ENCODE assay signal across 8 cellular contexts in the genomic region with DNA sequence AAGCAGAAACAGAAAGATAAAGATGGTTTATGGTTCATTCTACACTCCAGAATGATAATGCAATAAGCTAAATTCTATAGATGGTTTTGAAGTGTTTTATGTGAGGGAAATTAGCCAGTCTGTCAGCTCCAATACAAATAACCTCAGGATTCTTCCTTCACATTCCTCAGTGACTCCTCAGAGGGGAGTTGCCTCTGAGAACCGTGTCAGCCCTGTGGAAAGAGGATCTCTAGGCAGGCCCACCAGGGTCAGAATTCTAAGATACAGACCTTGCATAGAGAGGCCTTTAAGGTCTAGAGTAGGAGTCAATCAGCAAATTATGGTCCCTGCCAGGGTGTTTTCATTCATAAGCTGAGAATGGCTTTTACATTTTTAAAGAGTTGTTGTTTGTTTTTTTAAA. TPM values are rescaled to one million over a fixed set of nuclear protein-coding genes. Genes with fewer than 3 reads are reported as not detected.
DNase-seq lines count a peak whose midpoint lies in the region; ATAC-seq, FAIRE-seq and TF ChIP-seq lines count a peak whose summit lies in the region.

No MANE protein-coding gene starts in this region.

- TF ChIP-seq CTCF in dorsolateral prefrontal cortex (IDR thresholded peaks at IDR 0.05 in 54 of 56, conservative IDR thresholded peaks at IDR 0.05 in 2 of 56; ENCODE audit: low read depth in 1 of 56, partially characterized antibody in 56 of 56): no peak

- no peaks in the 10 kb centered on the region for H3K27me3 ChIP-seq in dorsolateral prefrontal cortex
- no peaks in the 10 kb centered on the region for H3K27me3 ChIP-seq in muscle layer of duodenum (ENCODE audit: low read depth, low read length)

- no peak for ATAC-seq in GM19455 (IDR thresholded peaks at IDR 0.05; ENCODE audit: unreplicated experiment)

- no peaks in the 10 kb centered on the region for H3K36me3 ChIP-seq in muscle layer of duodenum (ENCODE audit: control insufficient read depth in 1 of 2, insufficient read depth in 2 of 2, low read length in 2 of 2)

- H3K27ac ChIP-seq in dorsolateral prefrontal cortex (peak overlapping the region; percentile 54 to 99 (median 95)), muscle layer of duodenum (ENCODE audit: low read length) (peak overlapping the region; percentile 90)

- H3K4me3 ChIP-seq in dorsolateral prefrontal cortex: peak overlapping the region in 2 of 59 donors; percentile 5 to 7
- no peak overlapping the region for H3K4me3 ChIP-seq in muscle layer of duodenum (ENCODE audit: low read depth in 1 of 2, low read length in 2 of 2)

- peak; percentile 79 for DNase-seq in A172 (ENCODE audit: low spot score)
- peak; percentile 51 for DNase-seq in NCI-H460 (ENCODE audit: extremely low read depth, low read depth)
- DNase-seq in dorsolateral prefrontal cortex: no peak
- no peak for DNase-seq in HTR-8/SVneo (ENCODE audit: insufficient read length, low spot score)
- DNase-seq in Kasumi-1 (lab: John Stamatoyannopoulos, UW): no peak
- DNase-seq in stimulated activated CD4-positive, alpha-beta T cell treated with anti-CD3 and anti-CD28 coated beads, Interleukin-4, amount 100 ng/mL, for 4 hours: no peak

- H3K4me1 ChIP-seq in muscle layer of duodenum (ENCODE audit: control insufficient read depth in 1 of 2, insufficient read depth in 2 of 2, low read length in 2 of 2): peaks cover 30 to 54% of the 10 kb centered on the region in 2 donors

- FAIRE-seq in HTR-8/SVneo (lab: Jason Lieb, UNC): no peak

- intact Hi-C loops in dorsolateral prefrontal cortex (cut with DNase I): no loop called here

- H3K9me3 ChIP-seq in muscle layer of duodenum (ENCODE audit: control insufficient read depth in 1 of 2, low read length in 2 of 2): no peaks in the 10 kb centered on the region

RNA-seq across cellular contexts. Expression of a gene that starts 26.6 kb away (rescaled TPM):
- 18.6 and 19.9 TPM in 2 replicates for total RNA-seq in A172 (2014; rRNA removed; shearing (Covaris generic))
- 10.1 and 10.9 TPM in 2 replicates for total RNA-seq in NCI-H460 (2014; rRNA removed; shearing (Covaris generic))
- 11.8 and 15.7 TPM in 2 replicates for polyA plus RNA-seq in NCI-H460 (2014; cell fraction: nucleus; rRNA removed)
- total RNA-seq in dorsolateral prefrontal cortex: 100 to 1,000 TPM in 119 of 120 experiments, 10 to 100 TPM in 1; 95.5 to 189 (median 149) TPM

Comparison
In these comparisons a context has a peak if more than half of its experiments do, and no peak if none do; other contexts are left out.
1. DNase-seq: peak in A172 (single experiment) and NCI-H460 (single experiment); none in dorsolateral prefrontal cortex (0 of 10), HTR-8/SVneo (single experiment), Kasumi-1 (0 of 2) and stimulated activated CD4-positive, alpha-beta T cell treated with anti-CD3 and anti-CD28 coated beads, Interleukin-4, amount 100 ng/mL, for 4 hours (0 of 2).